10 cellular contexts compared by ENCODE assay signal in the genomic region with DNA sequence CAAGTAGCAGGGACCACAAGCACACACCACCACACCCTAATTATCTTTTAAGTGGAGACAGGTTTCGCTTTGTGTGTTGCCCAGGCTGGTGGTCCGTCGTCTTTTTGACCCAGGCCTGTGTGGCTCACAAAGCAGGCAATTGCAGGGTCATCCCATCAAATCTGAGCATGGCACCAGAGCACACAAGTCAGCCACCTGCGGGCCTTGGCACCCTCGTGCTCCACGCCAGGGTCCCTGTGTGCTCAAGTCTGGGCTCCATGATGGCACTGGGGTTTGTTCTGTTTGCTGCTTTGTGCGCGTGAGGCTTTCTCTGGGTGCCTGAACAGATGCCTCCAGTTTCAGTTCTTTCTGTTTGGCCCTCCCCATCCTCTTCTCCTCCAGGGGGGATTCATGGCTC. TPM values are rescaled to one million over a fixed set of nuclear protein-coding genes. Genes with fewer than 3 reads are reported as not detected.
A peak's percentile ranks its signal among the peaks of the same experiment; 100 is the strongest.
DNase-seq lines count a peak whose midpoint lies in the region; ATAC-seq, FAIRE-seq and TF ChIP-seq lines count a peak whose summit lies in the region.
"Had no signal": no experiment of that assay in that cellular context is flagged by ENCODE, and none has a peak within 500 bp of the region (broad histone marks: within the 10 kb centered on the region; RNA-seq: fewer than 3 reads in every experiment).

No MANE protein-coding gene starts in this region.

- no peak for TF ChIP-seq RAD21 in IMR-90 (IDR thresholded peaks at IDR 0.05; ENCODE audit: low read length)
- TF ChIP-seq RAD21 in GM12878 (IDR thresholded peaks at IDR 0.05; ENCODE audit: insufficient read depth, low read depth, low read length) = no peak

- no peak overlapping the region for H2BK120ac ChIP-seq in IMR-90 (ENCODE audit: low read depth, low read length)

- RAD21 ChIA-PET in GM12878 (lab: Charles Lee; ENCODE audit: unreplicated experiment) = no interaction called here

- intact Hi-C loops in CD4-positive, alpha-beta T cell (cut with DNase I, micrococcal nuclease) = loop anchor here (5.0 kb wide), 4 partner anchors 87 to 298 kb away; partner anchors contain the start of genes LUC7L (in 1 of the 2), PGAP6 (in 1 of the 2) and RAB11FIP3 (in 1 of the 2)
- intact Hi-C loops in IMR-90 (cut with micrococcal nuclease) (loop anchor here (5.0 kb wide), 2 partner anchors 112 to 123 kb away; partner anchors contain the start of genes DECR2 and METTL26), GM12878 (cut with micrococcal nuclease; ENCODE audit: unreplicated experiment) (loop anchor here (5.0 kb wide), 2 partner anchors 42 to 112 kb away; partner anchors contain the start of genes METTL26, NHLRC4 and PIGQ), natural killer cell (cut with micrococcal nuclease) (no loop called here), stomach (cut with DNase I; ENCODE audit: low total_unique reads) (no loop called here)

- no peak overlapping the region for H3K23ac ChIP-seq in IMR-90 (ENCODE audit: low read depth, low read length)

- H2AFZ ChIP-seq in IMR-90 (replicated peaks; ENCODE audit: low read length, poor library complexity) = no peak overlapping the region
- no peak overlapping the region for H2AFZ ChIP-seq in GM12878 (ENCODE audit: control insufficient read depth, low read depth, low read length)

- no peak overlapping the region for H3K18ac ChIP-seq in IMR-90 (ENCODE audit: low read depth, low read length)

- dilution Hi-C loops in IMR-90 (cut with HindIII; ENCODE audit: low sequenced_read_pairs, unreplicated experiment) = no loop called here

- no peak for TF ChIP-seq POLR2A in IMR-90 (IDR thresholded peaks at IDR 0.05; ENCODE audit: low read depth, low read length)
- no peak for TF ChIP-seq POLR2A in GM12878 (IDR thresholded peaks at IDR 0.05; ENCODE audit: low read depth, low read length)
- no peak for TF ChIP-seq POLR2A in stomach (IDR thresholded peaks at IDR 0.05)

- peak overlapping the region; percentile 21 for H2AK5ac ChIP-seq in IMR-90 (ENCODE audit: low read depth, low read length)

- H4K5ac ChIP-seq in IMR-90 (ENCODE audit: low read depth, low read length) = no peak overlapping the region

- H3K27ac Mint-ChIP-seq in CD4-positive, alpha-beta T cell = peak overlapping the region; percentile 80
- H3K27ac Mint-ChIP-seq in natural killer cell = peak overlapping the region; percentile 58 to 86

- H3K4me1 Mint-ChIP-seq in CD4-positive, alpha-beta T cell (ENCODE audit: low read depth) = peaks cover 21% of the 10 kb centered on the region
- peaks cover 19 to 32% of the 10 kb centered on the region in 2 donors for H3K4me1 Mint-ChIP-seq in natural killer cell

- no peak overlapping the region for H2BK15ac ChIP-seq in IMR-90 (ENCODE audit: low read depth, low read length)

- H3K4me2 ChIP-seq in IMR-90 (ENCODE audit: low read depth, low read length) (0 out of 2 replicates have a peak overlapping the region, but pooled peaks have one; percentile 26), GM12878 (ENCODE audit: control insufficient read depth, insufficient read depth) (peak overlapping the region; percentile 99)

- H3K9ac ChIP-seq in IMR-90 (ENCODE audit: low read depth, low read length) (no peak overlapping the region), GM12878 (ENCODE audit: control insufficient read depth, insufficient read depth, low read length) (peak overlapping the region; percentile 86; the same call in 1 of the 2 replicates)

- H3K14ac ChIP-seq in IMR-90 (replicated peaks; ENCODE audit: low read depth, low read length) = no peak overlapping the region

- in situ Hi-C loops in IMR-90 (cut with MboI; ENCODE audit: low sequenced_read_pairs) (no loop called here), GM12878 (cut with MboI) (no loop called here)

- POLR2A ChIA-PET in CD4-positive, alpha-beta T cell (lab: Charles Lee) = interaction anchor here (0.9 kb wide), 1 partner anchor 65 kb away, joined by 3 read pairs; no protein-coding TSS in a partner anchor
- POLR2A ChIA-PET in IMR-90 (lab: Charles Lee; ENCODE audit: unreplicated experiment) = no interaction called here
- POLR2A ChIA-PET in GM12878 (lab: Charles Lee) = interaction anchor here (1.4 kb wide), 1 partner anchor 154 kb away, joined by 4 read pairs; the partner anchor contains the start of gene MRPL28

- no peak overlapping the region for H2BK20ac ChIP-seq in IMR-90 (ENCODE audit: low read depth, low read length)

- no peaks in the 10 kb centered on the region for H3K27me3 ChIP-seq in CD4-positive, alpha-beta T cell (ENCODE audit: control insufficient read depth, insufficient read depth, low read length)
- H3K27me3 ChIP-seq in IMR-90 (ENCODE audit: control insufficient read depth, insufficient read depth, low read length) = no peaks in the 10 kb centered on the region
- H3K27me3 ChIP-seq in GM12878 (replicated peaks in 1 of 2; ENCODE audit: control insufficient read depth in 2 of 2, insufficient read depth in 2 of 2, low read length in 1 of 2) = no peaks in the 10 kb centered on the region
- H3K27me3 ChIP-seq in stomach = no peaks in the 10 kb centered on the region

- SMC1A ChIA-PET in GM12878 (lab: Charles Lee; ENCODE audit: uncharacterized antibody, unreplicated experiment) = interaction anchor here (1.0 kb wide), 1 partner anchor 42 kb away, joined by 3 read pairs; the partner anchor contains the start of gene NHLRC4

- H3K79me2 ChIP-seq in GM12878 (ENCODE audit: control insufficient read depth, insufficient read depth, low read length) = peaks cover 42% of the 10 kb centered on the region

- H3K4me3 ChIP-seq in IMR-90 (ENCODE audit: insufficient read depth, low read depth, low read length) = no peak overlapping the region
- H3K4me3 ChIP-seq in GM12878 = peak overlapping the region; percentile 98; the same call in 1 of the 2 replicates
- no peak overlapping the region for H3K4me3 ChIP-seq in stomach

- FAIRE-seq in GM12878 (lab: Jason Lieb, UNC) = no peak
- FAIRE-seq: TTC549 had no signal

- no peak overlapping the region for H4K91ac ChIP-seq in IMR-90 (ENCODE audit: insufficient read depth, low read depth, low read length)

- no peak overlapping the region for H4K8ac ChIP-seq in IMR-90 (ENCODE audit: low read depth in 2 of 2, low read length in 2 of 2)

- H3K27ac ChIP-seq in CD4-positive, alpha-beta T cell (ENCODE audit: low read depth, low read length) = no peak overlapping the region
- peak overlapping the region; percentile 0 for H3K27ac ChIP-seq in IMR-90 (ENCODE audit: insufficient read depth, low read length)
- H3K27ac ChIP-seq in GM12878 (ENCODE audit: control insufficient read depth, insufficient read depth) = peak overlapping the region; percentile 91
- H3K27ac ChIP-seq in stomach = peak overlapping the region in 1 of 5 donors; percentile 98

- H3K4me1 ChIP-seq in IMR-90 (ENCODE audit: control insufficient read depth, insufficient read depth, low read length) (peaks cover 21% of the 10 kb centered on the region), GM12878 (ENCODE audit: control insufficient read depth, insufficient read depth, low read length) (peaks cover 29% of the 10 kb centered on the region), stomach (peaks cover 34 to 58% (median 54%) of the 10 kb centered on the region in 4 donors)

- TF ChIP-seq CTCF in CD4-positive, alpha-beta T cell (IDR thresholded peaks at IDR 0.05) = no peak
- no peak for TF ChIP-seq CTCF in IMR-90 (conservative IDR thresholded peaks at IDR 0.05; ENCODE audit: low read depth, low read length)
- TF ChIP-seq CTCF in GM12878 (IDR thresholded peaks at IDR 0.05 in 2 of 3, conservative IDR thresholded peaks at IDR 0.05 in 1 of 3; ENCODE audit: control insufficient read depth in 2 of 3, extremely low read depth in 1 of 3, insufficient read depth in 1 of 3, low read depth in 3 of 3, low read length in 3 of 3) = no peak
- TF ChIP-seq CTCF in natural killer cell (IDR thresholded peaks at IDR 0.05) = no peak
- no peak for TF ChIP-seq CTCF in stomach (IDR thresholded peaks at IDR 0.05)

- no TSS peak for BruUV-seq in IMR-90 (replicated peaks; lab: Mats Ljungman, UMichigan)
- no TSS peak for BruUV-seq in GM12878 (replicated peaks; lab: Mats Ljungman, UMichigan)

- H3K9me3 Mint-ChIP-seq in CD4-positive, alpha-beta T cell = no peaks in the 10 kb centered on the region
- H3K9me3 Mint-ChIP-seq in natural killer cell = no peaks in the 10 kb centered on the region

- CTCF ChIA-PET in CD4-positive, alpha-beta T cell (lab: Charles Lee) = no interaction called here
- CTCF ChIA-PET in IMR-90 (lab: Yijun Ruan, JAX) (no interaction called here), GM12878 (lab: Yijun Ruan, JAX) (interaction anchor here (1.4 to 1.6 kb wide), 2 partner anchors 42 to 75 kb away, joined by 3 to 5 read pairs; partner anchors contain the start of gene NHLRC4)

- H3K36me3 Mint-ChIP-seq in CD4-positive, alpha-beta T cell (ENCODE audit: low read depth) = no peaks in the 10 kb centered on the region
- H3K36me3 Mint-ChIP-seq in natural killer cell = no peaks in the 10 kb centered on the region

- DNase-seq in CD4-positive, alpha-beta T cell = no peak
- DNase-seq in IMR-90 = no peak
- DNase-seq in GM12878 (ENCODE audit: low read depth, low spot score) = no peak
- DNase-seq in natural killer cell = no peak
- no peak for DNase-seq in NCI-H1105 treated with DMSO at 0.1 percent for 48 hours (lab: John Stamatoyannopoulos, UW)
- no peak for DNase-seq in stomach
- DNase-seq in hepatic stellate cell (ENCODE audit: low spot score) = no peak
- DNase-seq: NCI-H2227 treated with DMSO at 0.1 percent for 48 hours had no signal

- peak overlapping the region; percentile 47 for H2AK9ac ChIP-seq in IMR-90 (replicated peaks; ENCODE audit: low read depth, low read length, poor library complexity)

- peak overlapping the region; percentile 70 for H3K4me3 Mint-ChIP-seq in CD4-positive, alpha-beta T cell
- H3K4me3 Mint-ChIP-seq in natural killer cell = no peak overlapping the region

- TF ChIP-seq EP300 in GM12878 (IDR thresholded peaks at IDR 0.05; ENCODE audit: borderline replicate concordance in 1 of 2, control insufficient read depth in 1 of 2, low read depth in 2 of 2, low read length in 2 of 2) = no peak
- TF ChIP-seq EP300 in stomach (IDR thresholded peaks at IDR 0.05) = no peak

- no peaks in the 10 kb centered on the region for H3K27me3 Mint-ChIP-seq in CD4-positive, alpha-beta T cell
- no peaks in the 10 kb centered on the region for H3K27me3 Mint-ChIP-seq in natural killer cell (ENCODE audit: low read depth in 2 of 2)

- H4K20me1 ChIP-seq in IMR-90 (ENCODE audit: insufficient read depth, low read length) = peaks cover 55% of the 10 kb centered on the region
- H4K20me1 ChIP-seq in GM12878 (ENCODE audit: control insufficient read depth, insufficient read depth) = no peaks in the 10 kb centered on the region; the same call in 1 of the 2 replicates

- peaks cover 8 to 67% of the 10 kb centered on the region in 2 experiments; a peak in 2 of 4 replicates for H3K79me1 ChIP-seq in IMR-90 (ENCODE audit: low read depth in 1 of 2, low read length in 2 of 2)

- peak overlapping the region; percentile 17 for H2BK5ac ChIP-seq in IMR-90 (ENCODE audit: low read depth, low read length, poor library complexity, severe bottlenecking)

- ATAC-seq in CD4-positive, alpha-beta T cell (ENCODE audit: poor library complexity) = no peak
- ATAC-seq in IMR-90 (ENCODE audit: low read depth) (no peak), GM12878 (peak; percentile 3), natural killer cell (no peak), GM21390 (IDR thresholded peaks at IDR 0.05; ENCODE audit: unreplicated experiment) (no peak)

- peaks cover 6% of the 10 kb centered on the region; the same call in 1 of the 2 replicates for H3K9me1 ChIP-seq in IMR-90 (ENCODE audit: insufficient read depth, low read length)

- peak overlapping the region; percentile 13; the same call in 1 of the 2 replicates for H3K4ac ChIP-seq in IMR-90 (ENCODE audit: low read depth, low read length)

- H3K9me3 ChIP-seq in CD4-positive, alpha-beta T cell (ENCODE audit: control insufficient read depth, low read length) = no peaks in the 10 kb centered on the region
- H3K9me3 ChIP-seq in IMR-90 (ENCODE audit: control insufficient read depth, insufficient read depth, low read length) = no peaks in the 10 kb centered on the region
- H3K9me3 ChIP-seq in GM12878 (replicated peaks; ENCODE audit: control insufficient read depth, insufficient read depth, low read length) = no peaks in the 10 kb centered on the region
- no peaks in the 10 kb centered on the region for H3K9me3 ChIP-seq in stomach

- H3K36me3 ChIP-seq in IMR-90 (ENCODE audit: control insufficient read depth, insufficient read depth, low read length) = peaks cover 18% of the 10 kb centered on the region
- H3K36me3 ChIP-seq in GM12878 (ENCODE audit: control insufficient read depth in 2 of 2, insufficient read depth in 2 of 2, low read length in 1 of 2) = peaks cover 0 to 5% of the 10 kb centered on the region in 2 experiments; a peak in 3 of 4 replicates
- peaks cover 8 to 18% (median 14%) of the 10 kb centered on the region in 4 donors for H3K36me3 ChIP-seq in stomach

- 92% methylated on average over 5 of the region's 8 CpGs; no CpG with 5 or more reads in 1 of the 2 experiments for WGBS in IMR-90 (ENCODE audit: extremely low coverage in 2 of 2, insufficient read length in 1 of 2), 2 experiments
- 74% methylated on average over 8 of the region's 8 CpGs for WGBS in GM12878 (ENCODE audit: insufficient coverage, insufficient replicate concordance, low lambda C conversion rate, missing lambda C conversion rate)
- 82 to 94% (median 93%) methylated on average over 7 to 8 of the region's 8 CpGs for WGBS in stomach, 5 donors

- H3K56ac ChIP-seq in IMR-90 (ENCODE audit: extremely low read depth, insufficient read depth, low read length) = no peak overlapping the region

RNA-seq across cellular contexts. Expression of gene CAPN15, which starts 2.4 kb away (rescaled TPM):
- total RNA-seq in CD4-positive, alpha-beta T cell = 10 to 100 TPM; 35.5 to 36.9 TPM
- 9.3 and 11.4 TPM in 2 replicates for total RNA-seq in IMR-90 (2012; rRNA removed)
- 24.3 and 36.0 TPM in 2 replicates for polyA plus RNA-seq in IMR-90 (2012; rRNA removed)
- 13.9 and 31.3 TPM in 2 replicates for polyA plus RNA-seq in IMR-90 (2012; cell fraction: cytosol; rRNA removed)
- 73.5 and 220 TPM in 2 replicates for polyA plus RNA-seq in IMR-90 (2012; cell fraction: nucleus; rRNA removed; ENCODE audit: low replicate concordance)
- 70.5 and 96.8 TPM in 2 replicates for total RNA-seq in GM12878 (2013; cell fraction: nucleolus; rRNA removed)
- 30.3 and 35.8 TPM in 2 replicates for total RNA-seq in GM12878 (2014; rRNA removed)
- 6.9 and 8.0 TPM in 2 replicates for total RNA-seq in GM12878 (2014; rRNA removed; fragmentation: Illumina TruSeq; extraction: Trizol)
- 66.7 and 78.5 TPM in 2 replicates for total RNA-seq in GM12878 (2021)
- polyA plus RNA-seq in GM12878 (2011; ENCODE audit: low read depth) = 4.9 TPM
- polyA plus RNA-seq in GM12878 (2011; rRNA removed) = 4.4 and 12.8 TPM in 2 replicates
- polyA plus RNA-seq in GM12878 (2011; cell fraction: cytosol; rRNA removed) = 15.5 and 29.7 TPM in 2 replicates
- 103 and 157 TPM in 2 replicates for polyA plus RNA-seq in GM12878 (2011; cell fraction: nucleus; rRNA removed)
- polyA plus RNA-seq in GM12878 (2012) = 25.2 and 27.2 TPM in 2 replicates
- polyA plus RNA-seq in GM12878 (2014; fragmentation: Illumina TruSeq; extraction: Trizol) = 0.62 and 3.8 TPM in 2 replicates
- 1 to 10 TPM in 1 of 2 experiments, under 1 TPM in 1; 0.40 to 1.1 TPM for polyA plus RNA-seq in GM12878 (2014; fragmentation: Nextera tagmentation; extraction: Ambion mirVana)
- 40.2 and 48.8 TPM in 2 replicates for polyA plus RNA-seq in GM12878 (2014; rRNA removed)
- 1 to 10 TPM; 7.7 to 8.6 TPM for polyA plus RNA-seq in GM12878 (2016; fragmentation: Nextera tagmentation; extraction: Ambion mirVana)
- polyA minus RNA-seq in GM12878 (2011; rRNA and poly(A)+ RNA removed) = 10.8 and 27.2 TPM in 2 replicates
- polyA minus RNA-seq in GM12878 (2011; cell fraction: cytosol; rRNA and poly(A)+ RNA removed) = 25.5 and 28.9 TPM in 2 replicates
- polyA minus RNA-seq in GM12878 (2011; cell fraction: nucleus; rRNA and poly(A)+ RNA removed) = 14.6 and 33.4 TPM in 2 replicates
- 100 to 1,000 TPM; 151 to 275 (median 186) TPM for total RNA-seq in natural killer cell
- total RNA-seq in stomach = 100 to 1,000 TPM in 1 of 5 donors, 10 to 100 TPM in 4; 25.2 to 235 (median 83.5) TPM
- polyA plus RNA-seq in stomach = 10 to 100 TPM; 29.3 to 33.2 (median 29.6) TPM

RNA-seq across cellular contexts. Expression of gene PRR35, which starts 35.1 kb away (rescaled TPM):
- not detected for total RNA-seq in CD4-positive, alpha-beta T cell
- total RNA-seq in IMR-90 (2012; rRNA removed) = not detected in 2 replicates
- not detected in 2 replicates for polyA plus RNA-seq in IMR-90 (2012; rRNA removed)
- polyA plus RNA-seq in IMR-90 (2012; cell fraction: cytosol; rRNA removed) = not detected in 2 replicates
- polyA plus RNA-seq in IMR-90 (2012; cell fraction: nucleus; rRNA removed; ENCODE audit: low replicate concordance) = 0.05 and 0.09 TPM in 2 replicates
- not detected in 2 replicates for total RNA-seq in GM12878 (2013; cell fraction: nucleolus; rRNA removed)
- not detected in 2 replicates for total RNA-seq in GM12878 (2014; rRNA removed)
- total RNA-seq in GM12878 (2014; rRNA removed; fragmentation: Illumina TruSeq; extraction: Trizol) = not detected in 2 replicates
- not detected in 2 replicates for total RNA-seq in GM12878 (2021)
- polyA plus RNA-seq in GM12878 (2011; ENCODE audit: low read depth) = not detected
- polyA plus RNA-seq in GM12878 (2011; rRNA removed) = not detected in 2 replicates
- polyA plus RNA-seq in GM12878 (2011; cell fraction: cytosol; rRNA removed) = not detected in 2 replicates
- polyA plus RNA-seq in GM12878 (2011; cell fraction: nucleus; rRNA removed) = not detected in 2 replicates
- not detected in 2 replicates for polyA plus RNA-seq in GM12878 (2012)
- polyA plus RNA-seq in GM12878 (2014; fragmentation: Illumina TruSeq; extraction: Trizol) = not detected in 2 replicates
- polyA plus RNA-seq in GM12878 (2014; fragmentation: Nextera tagmentation; extraction: Ambion mirVana) = not detected
- not detected in 2 replicates for polyA plus RNA-seq in GM12878 (2014; rRNA removed)
- not detected for polyA plus RNA-seq in GM12878 (2016; fragmentation: Nextera tagmentation; extraction: Ambion mirVana)
- not detected in 2 replicates for polyA minus RNA-seq in GM12878 (2011; rRNA and poly(A)+ RNA removed)
- not detected in 2 replicates for polyA minus RNA-seq in GM12878 (2011; cell fraction: cytosol; rRNA and poly(A)+ RNA removed)
- not detected in 2 replicates for polyA minus RNA-seq in GM12878 (2011; cell fraction: nucleus; rRNA and poly(A)+ RNA removed)
- total RNA-seq in natural killer cell = under 1 TPM in 1 of 3 donors, not detected in 2; 0.20 TPM
- not detected for total RNA-seq in stomach
- not detected for polyA plus RNA-seq in stomach

RNA-seq across cellular contexts. Expression of gene NHLRC4, which starts 41.7 kb away (rescaled TPM):
- total RNA-seq in CD4-positive, alpha-beta T cell = under 1 TPM; 0.45 to 0.55 TPM
- total RNA-seq in IMR-90 (2012; rRNA removed) (0.56 and 0.72 TPM in 2 replicates), GM12878 (2014; rRNA removed) (1.1 and 1.5 TPM in 2 replicates), GM12878 (2014; rRNA removed; fragmentation: Illumina TruSeq; extraction: Trizol) (0.13 and 0.18 TPM in 2 replicates), GM12878 (2021) (0.67 and 0.72 TPM in 2 replicates), natural killer cell (under 1 TPM; 0.28 to 0.75 (median 0.35) TPM), stomach (under 1 TPM in 2 of 5 donors, not detected in 3; 0.89 to 0.92 TPM)
- polyA plus RNA-seq in IMR-90 (2012; rRNA removed) (0.65 and 0.84 TPM in 2 replicates), GM12878 (2011; rRNA removed) (0.35 and 0.57 TPM in 2 replicates), GM12878 (2014; fragmentation: Illumina TruSeq; extraction: Trizol) (0.07 TPM in 1 of 2 replicates, not detected in the other), GM12878 (2014; fragmentation: Nextera tagmentation; extraction: Ambion mirVana) (not detected), GM12878 (2014; rRNA removed) (0.97 and 1.1 TPM in 2 replicates), GM12878 (2016; fragmentation: Nextera tagmentation; extraction: Ambion mirVana) (under 1 TPM in 1 of 2 experiments, not detected in 1; 0.52 TPM), stomach (1 to 10 TPM in 2 of 3 donors, under 1 TPM in 1; 0.35 to 1.4 (median 1.4) TPM)
- polyA plus RNA-seq in IMR-90 (2012; cell fraction: cytosol; rRNA removed) = 0.76 and 1.4 TPM in 2 replicates
- 1.3 and 2.4 TPM in 2 replicates for polyA plus RNA-seq in IMR-90 (2012; cell fraction: nucleus; rRNA removed; ENCODE audit: low replicate concordance)
- total RNA-seq in GM12878 (2013; cell fraction: nucleolus; rRNA removed) = 8.6 and 10.5 TPM in 2 replicates
- 0.54 TPM for polyA plus RNA-seq in GM12878 (2011; ENCODE audit: low read depth)
- polyA plus RNA-seq in GM12878 (2011; cell fraction: cytosol; rRNA removed) = 0.79 and 0.85 TPM in 2 replicates
- 4.8 and 5.7 TPM in 2 replicates for polyA plus RNA-seq in GM12878 (2011; cell fraction: nucleus; rRNA removed)
- polyA plus RNA-seq in GM12878 (2012) = 1.6 TPM in 2 replicates
- 0.29 and 0.52 TPM in 2 replicates for polyA minus RNA-seq in GM12878 (2011; rRNA and poly(A)+ RNA removed)
- 0.53 TPM in 1 of 2 replicates, not detected in the other for polyA minus RNA-seq in GM12878 (2011; cell fraction: cytosol; rRNA and poly(A)+ RNA removed)
- polyA minus RNA-seq in GM12878 (2011; cell fraction: nucleus; rRNA and poly(A)+ RNA removed) = 2.0 and 3.3 TPM in 2 replicates

RNA-seq across cellular contexts. Expression of gene PIGQ, which starts 44.6 kb away (rescaled TPM):
- total RNA-seq in CD4-positive, alpha-beta T cell = 10 to 100 TPM; 22.8 to 27.0 TPM
- total RNA-seq in IMR-90 (2012; rRNA removed) (5.9 and 7.2 TPM in 2 replicates), GM12878 (2014; rRNA removed) (15.5 and 17.5 TPM in 2 replicates), GM12878 (2014; rRNA removed; fragmentation: Illumina TruSeq; extraction: Trizol) (4.5 and 5.5 TPM in 2 replicates), GM12878 (2021) (24.0 and 31.3 TPM in 2 replicates), natural killer cell (10 to 100 TPM; 27.6 to 40.5 (median 37.0) TPM), stomach (100 to 1,000 TPM in 2 of 5 donors, 10 to 100 TPM in 3; 14.3 to 217 (median 52.6) TPM)
- polyA plus RNA-seq in IMR-90 (2012; rRNA removed) (36.8 and 40.5 TPM in 2 replicates), GM12878 (2011; rRNA removed) (2.0 and 5.7 TPM in 2 replicates), GM12878 (2014; fragmentation: Illumina TruSeq; extraction: Trizol) (1.9 and 4.4 TPM in 2 replicates), GM12878 (2014; fragmentation: Nextera tagmentation; extraction: Ambion mirVana) (1 to 10 TPM in 1 of 2 experiments, not detected in 1; 1.8 TPM), GM12878 (2014; rRNA removed) (26.6 and 28.5 TPM in 2 replicates), GM12878 (2016; fragmentation: Nextera tagmentation; extraction: Ambion mirVana) (10 to 100 TPM; 25.6 to 30.7 TPM), stomach (10 to 100 TPM; 30.1 to 46.5 (median 38.0) TPM)
- 16.5 and 38.0 TPM in 2 replicates for polyA plus RNA-seq in IMR-90 (2012; cell fraction: cytosol; rRNA removed)
- polyA plus RNA-seq in IMR-90 (2012; cell fraction: nucleus; rRNA removed; ENCODE audit: low replicate concordance) = 111 and 325 TPM in 2 replicates
- total RNA-seq in GM12878 (2013; cell fraction: nucleolus; rRNA removed) = 39.2 and 47.0 TPM in 2 replicates
- polyA plus RNA-seq in GM12878 (2011; ENCODE audit: low read depth) = 3.2 TPM
- polyA plus RNA-seq in GM12878 (2011; cell fraction: cytosol; rRNA removed) = 7.9 and 14.6 TPM in 2 replicates
- polyA plus RNA-seq in GM12878 (2011; cell fraction: nucleus; rRNA removed) = 62.1 and 85.8 TPM in 2 replicates
- polyA plus RNA-seq in GM12878 (2012) = 12.2 and 13.2 TPM in 2 replicates
- polyA minus RNA-seq in GM12878 (2011; rRNA and poly(A)+ RNA removed) = 7.8 and 15.8 TPM in 2 replicates
- 6.1 and 7.1 TPM in 2 replicates for polyA minus RNA-seq in GM12878 (2011; cell fraction: cytosol; rRNA and poly(A)+ RNA removed)
- 16.1 and 27.3 TPM in 2 replicates for polyA minus RNA-seq in GM12878 (2011; cell fraction: nucleus; rRNA and poly(A)+ RNA removed)

Comparison
In these comparisons a context has a peak if more than half of its experiments do, and no peak if none do; other contexts are left out.
1. intact Hi-C loops: an anchor here in CD4-positive, alpha-beta T cell (5.0 kb wide), IMR-90 (5.0 kb wide) and GM12878 (5.0 kb wide); none called in natural killer cell and stomach.